In the genomic region with DNA sequence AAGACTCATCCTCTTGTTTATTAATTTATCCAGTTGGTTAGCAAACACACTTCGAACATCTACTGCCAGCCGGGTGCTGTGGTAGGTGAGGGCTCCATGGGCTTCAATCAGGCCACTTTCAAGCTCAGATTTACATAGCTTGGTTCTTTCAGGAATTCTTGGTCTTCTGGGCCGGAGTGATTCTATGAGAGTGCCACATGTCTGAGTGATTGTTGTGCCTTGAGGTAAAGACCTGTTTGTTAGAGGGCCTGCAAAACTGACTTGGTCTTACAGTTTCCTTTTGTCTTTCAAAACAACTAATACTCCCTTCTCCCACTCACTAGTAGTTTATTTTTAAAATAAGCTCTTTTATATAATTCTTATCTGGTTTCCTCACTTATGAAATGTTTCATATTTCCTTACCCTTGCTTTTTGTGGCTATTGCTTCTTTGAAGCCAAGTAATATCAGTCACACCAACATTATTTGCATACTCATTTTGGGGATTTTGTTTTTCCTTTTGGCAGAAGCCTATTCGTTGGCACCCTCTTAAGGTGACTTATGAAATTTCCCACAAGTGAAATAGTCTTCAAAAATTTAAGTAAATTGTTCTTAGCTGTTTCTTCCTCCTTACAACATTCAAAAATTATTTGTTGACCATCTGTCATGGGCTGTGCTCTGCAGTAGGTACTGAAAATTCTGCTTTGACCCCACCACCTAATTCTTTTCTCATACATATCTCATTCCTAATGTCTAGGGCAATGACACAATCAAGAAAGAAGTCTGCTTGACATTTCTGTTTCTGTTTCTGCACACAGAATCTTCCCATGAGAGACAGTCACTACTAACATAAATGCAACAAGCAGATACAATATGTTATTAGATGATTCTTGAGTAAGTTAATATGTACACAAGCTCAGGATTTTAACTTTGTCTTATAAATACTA, we compare ENCODE assay signal across 1 cellular context.
TF ChIP-seq lines count a peak whose summit lies in the region.

No MANE protein-coding gene starts in this region.

TF ChIP-seq in WTC11, 78 proteins besides CTCF, POLR2A, EP300 and RAD21 (continued from another document):
- TF ChIP-seq, protein P1, sequence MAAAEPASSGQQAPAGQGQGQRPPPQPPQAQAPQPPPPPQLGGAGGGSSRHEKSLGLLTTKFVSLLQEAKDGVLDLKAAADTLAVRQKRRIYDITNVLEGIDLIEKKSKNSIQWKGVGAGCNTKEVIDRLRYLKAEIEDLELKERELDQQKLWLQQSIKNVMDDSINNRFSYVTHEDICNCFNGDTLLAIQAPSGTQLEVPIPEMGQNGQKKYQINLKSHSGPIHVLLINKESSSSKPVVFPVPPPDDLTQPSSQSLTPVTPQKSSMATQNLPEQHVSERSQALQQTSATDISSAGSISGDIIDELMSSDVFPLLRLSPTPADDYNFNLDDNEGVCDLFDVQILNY (CRISPR knock-in tag; IDR thresholded peaks at IDR 0.05) = no peak
- no peak for TF ChIP-seq SOX15 (CRISPR knock-in tag; IDR thresholded peaks at IDR 0.05)
- TF ChIP-seq, protein P2, sequence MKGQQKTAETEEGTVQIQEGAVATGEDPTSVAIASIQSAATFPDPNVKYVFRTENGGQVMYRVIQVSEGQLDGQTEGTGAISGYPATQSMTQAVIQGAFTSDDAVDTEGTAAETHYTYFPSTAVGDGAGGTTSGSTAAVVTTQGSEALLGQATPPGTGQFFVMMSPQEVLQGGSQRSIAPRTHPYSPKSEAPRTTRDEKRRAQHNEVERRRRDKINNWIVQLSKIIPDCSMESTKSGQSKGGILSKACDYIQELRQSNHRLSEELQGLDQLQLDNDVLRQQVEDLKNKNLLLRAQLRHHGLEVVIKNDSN (CRISPR knock-in tag; IDR thresholded peaks at IDR 0.05) = no peak
- TF ChIP-seq, protein P3, sequence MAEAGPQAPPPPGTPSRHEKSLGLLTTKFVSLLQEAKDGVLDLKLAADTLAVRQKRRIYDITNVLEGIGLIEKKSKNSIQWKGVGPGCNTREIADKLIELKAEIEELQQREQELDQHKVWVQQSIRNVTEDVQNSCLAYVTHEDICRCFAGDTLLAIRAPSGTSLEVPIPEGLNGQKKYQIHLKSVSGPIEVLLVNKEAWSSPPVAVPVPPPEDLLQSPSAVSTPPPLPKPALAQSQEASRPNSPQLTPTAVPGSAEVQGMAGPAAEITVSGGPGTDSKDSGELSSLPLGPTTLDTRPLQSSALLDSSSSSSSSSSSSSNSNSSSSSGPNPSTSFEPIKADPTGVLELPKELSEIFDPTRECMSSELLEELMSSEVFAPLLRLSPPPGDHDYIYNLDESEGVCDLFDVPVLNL (CRISPR knock-in tag; IDR thresholded peaks at IDR 0.05; ENCODE audit: borderline replicate concordance, low read depth) = no peak
- TF ChIP-seq, protein P4, sequence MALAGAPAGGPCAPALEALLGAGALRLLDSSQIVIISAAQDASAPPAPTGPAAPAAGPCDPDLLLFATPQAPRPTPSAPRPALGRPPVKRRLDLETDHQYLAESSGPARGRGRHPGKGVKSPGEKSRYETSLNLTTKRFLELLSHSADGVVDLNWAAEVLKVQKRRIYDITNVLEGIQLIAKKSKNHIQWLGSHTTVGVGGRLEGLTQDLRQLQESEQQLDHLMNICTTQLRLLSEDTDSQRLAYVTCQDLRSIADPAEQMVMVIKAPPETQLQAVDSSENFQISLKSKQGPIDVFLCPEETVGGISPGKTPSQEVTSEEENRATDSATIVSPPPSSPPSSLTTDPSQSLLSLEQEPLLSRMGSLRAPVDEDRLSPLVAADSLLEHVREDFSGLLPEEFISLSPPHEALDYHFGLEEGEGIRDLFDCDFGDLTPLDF (CRISPR knock-in tag; IDR thresholded peaks at IDR 0.05) = no peak
- TF ChIP-seq, protein P5, sequence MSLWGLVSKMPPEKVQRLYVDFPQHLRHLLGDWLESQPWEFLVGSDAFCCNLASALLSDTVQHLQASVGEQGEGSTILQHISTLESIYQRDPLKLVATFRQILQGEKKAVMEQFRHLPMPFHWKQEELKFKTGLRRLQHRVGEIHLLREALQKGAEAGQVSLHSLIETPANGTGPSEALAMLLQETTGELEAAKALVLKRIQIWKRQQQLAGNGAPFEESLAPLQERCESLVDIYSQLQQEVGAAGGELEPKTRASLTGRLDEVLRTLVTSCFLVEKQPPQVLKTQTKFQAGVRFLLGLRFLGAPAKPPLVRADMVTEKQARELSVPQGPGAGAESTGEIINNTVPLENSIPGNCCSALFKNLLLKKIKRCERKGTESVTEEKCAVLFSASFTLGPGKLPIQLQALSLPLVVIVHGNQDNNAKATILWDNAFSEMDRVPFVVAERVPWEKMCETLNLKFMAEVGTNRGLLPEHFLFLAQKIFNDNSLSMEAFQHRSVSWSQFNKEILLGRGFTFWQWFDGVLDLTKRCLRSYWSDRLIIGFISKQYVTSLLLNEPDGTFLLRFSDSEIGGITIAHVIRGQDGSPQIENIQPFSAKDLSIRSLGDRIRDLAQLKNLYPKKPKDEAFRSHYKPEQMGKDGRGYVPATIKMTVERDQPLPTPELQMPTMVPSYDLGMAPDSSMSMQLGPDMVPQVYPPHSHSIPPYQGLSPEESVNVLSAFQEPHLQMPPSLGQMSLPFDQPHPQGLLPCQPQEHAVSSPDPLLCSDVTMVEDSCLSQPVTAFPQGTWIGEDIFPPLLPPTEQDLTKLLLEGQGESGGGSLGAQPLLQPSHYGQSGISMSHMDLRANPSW (CRISPR knock-in tag; conservative IDR thresholded peaks at IDR 0.05; ENCODE audit: low read depth) = no peak
- TF ChIP-seq JAZF1 (CRISPR knock-in tag; IDR thresholded peaks at IDR 0.05) = no peak
- TF ChIP-seq GABPB1 (CRISPR knock-in tag; IDR thresholded peaks at IDR 0.05) = no peak
